Comparison of ENCODE assay signal across 10 cellular contexts in genomic region chr19:38830039-38830733, GRCh38. TPM values are rescaled to one million over a fixed set of nuclear protein-coding genes. Genes with fewer than 3 reads are reported as not detected.
DNase-seq lines count a peak whose midpoint lies in the region; TF ChIP-seq lines count a peak whose summit lies in the region.
"Had no signal": no experiment of that assay in that cellular context is flagged by ENCODE, and none has a peak within 500 bp of the region (broad histone marks: within the 10 kb centered on the region; RNA-seq: fewer than 3 reads in every experiment).

No MANE protein-coding gene starts in this region.

- peaks cover 32% of the 10 kb centered on the region for H3K4me1 Mint-ChIP-seq in activated naive CD4-positive, alpha-beta T cell treated with anti-CD3 and anti-CD28 coated beads, Interleukin-2, amount 10 ng/mL, durations not matched to agents 7 days and 5 days
- H3K4me1 Mint-ChIP-seq in activated T-helper 2 cell treated with anti-CD3 and anti-CD28 coated beads, Interferon-gamma antibody, Interleukin-2, Interleukin-4, amounts not matched to agents 10 μg/mL and 5 μg/mL and 100 μg/mL, durations not matched to agents 14 hours and 24 hours and 36 hours (ENCODE audit: low read depth), result peaks cover 21% of the 10 kb centered on the region

- H3K9me3 ChIP-seq in transverse colon, result no peaks in the 10 kb centered on the region
- H3K9me3 ChIP-seq: mucosa of descending colon had no signal

- H3K36me3 Mint-ChIP-seq in activated naive CD4-positive, alpha-beta T cell treated with anti-CD3 and anti-CD28 coated beads, Interleukin-2, amount 10 ng/mL, durations not matched to agents 7 days and 5 days, result peaks cover 32% of the 10 kb centered on the region
- peaks cover 42% of the 10 kb centered on the region for H3K36me3 Mint-ChIP-seq in activated T-helper 2 cell treated with anti-CD3 and anti-CD28 coated beads, Interferon-gamma antibody, Interleukin-2, Interleukin-4, amounts not matched to agents 10 μg/mL and 5 μg/mL and 100 μg/mL, durations not matched to agents 14 hours and 24 hours and 36 hours (ENCODE audit: low read depth)

- H3K36me3 ChIP-seq in transverse colon, result peaks cover 0 to 13% (median 3%) of the 10 kb centered on the region in 4 donors

- no peaks in the 10 kb centered on the region for H3K27me3 ChIP-seq in transverse colon

- H3K9me3 Mint-ChIP-seq in activated naive CD4-positive, alpha-beta T cell treated with anti-CD3 and anti-CD28 coated beads, Interleukin-2, amount 10 ng/mL, durations not matched to agents 7 days and 5 days, result no peaks in the 10 kb centered on the region
- H3K9me3 Mint-ChIP-seq in activated T-helper 2 cell treated with anti-CD3 and anti-CD28 coated beads, Interferon-gamma antibody, Interleukin-2, Interleukin-4, amounts not matched to agents 10 μg/mL and 5 μg/mL and 100 μg/mL, durations not matched to agents 14 hours and 24 hours and 36 hours, result no peaks in the 10 kb centered on the region

- H3K27me3 Mint-ChIP-seq in activated naive CD4-positive, alpha-beta T cell treated with anti-CD3 and anti-CD28 coated beads, Interleukin-2, amount 10 ng/mL, durations not matched to agents 7 days and 5 days, result no peaks in the 10 kb centered on the region
- no peaks in the 10 kb centered on the region for H3K27me3 Mint-ChIP-seq in activated T-helper 2 cell treated with anti-CD3 and anti-CD28 coated beads, Interferon-gamma antibody, Interleukin-2, Interleukin-4, amounts not matched to agents 10 μg/mL and 5 μg/mL and 100 μg/mL, durations not matched to agents 14 hours and 24 hours and 36 hours (ENCODE audit: low read depth)

- intact Hi-C loops in activated T-helper 2 cell treated with anti-CD3 and anti-CD28 coated beads, Interferon-gamma antibody, Interleukin-2, Interleukin-4, amounts not matched to agents 10 μg/mL and 5 μg/mL and 100 μg/mL, durations not matched to agents 14 hours and 24 hours and 36 hours (cut with micrococcal nuclease), result loop anchor here (5.0 to 10.0 kb wide), 2 partner anchors 93 to 275 kb away; no protein-coding TSS in a partner anchor
- intact Hi-C loops in transverse colon (cut with DNase I; ENCODE audit: low total_unique reads), result loop anchor here (10.0 kb wide), 1 partner anchor 175 kb away; no protein-coding TSS in a partner anchor

- H3K4me3 ChIP-seq in transverse colon, result peak overlapping the region in 2 of 4 donors; percentile 66 to 72

- peaks cover 27 to 66% (median 32%) of the 10 kb centered on the region in 4 donors for H3K4me1 ChIP-seq in transverse colon

- peak overlapping the region; percentile 95 to 99 (median 96) for H3K27ac ChIP-seq in transverse colon

- CTCF ChIA-PET in activated naive CD4-positive, alpha-beta T cell treated with anti-CD3 and anti-CD28 coated beads, Interleukin-2, amount 10 ng/mL, durations not matched to agents 7 days and 5 days (lab: Charles Lee), result no interaction called here

- no peak for TF ChIP-seq POLR2A in transverse colon (IDR thresholded peaks at IDR 0.05)

- peak overlapping the region; percentile 94 for H3K27ac Mint-ChIP-seq in activated naive CD4-positive, alpha-beta T cell treated with anti-CD3 and anti-CD28 coated beads, Interleukin-2, amount 10 ng/mL, durations not matched to agents 7 days and 5 days
- H3K27ac Mint-ChIP-seq in activated T-helper 2 cell treated with anti-CD3 and anti-CD28 coated beads, Interferon-gamma antibody, Interleukin-2, Interleukin-4, amounts not matched to agents 10 μg/mL and 5 μg/mL and 100 μg/mL, durations not matched to agents 14 hours and 24 hours and 36 hours, result no peak overlapping the region

- in situ Hi-C loops in transverse colon (cut with MboI; ENCODE audit: low pct_ligation_motif_present in 1 of 4, low pct_unique_long_range_greater_than_20kb in 1 of 4, low sequenced_read_pairs in 3 of 4), result no loop called here

- DNase-seq in activated naive CD4-positive, alpha-beta T cell treated with anti-CD3 and anti-CD28 coated beads, Interleukin-2, amount 10 ng/mL, durations not matched to agents 7 days and 5 days, result no peak
- no peak for DNase-seq in activated naive CD4-positive, alpha-beta T cell treated with anti-CD3 and anti-CD28 coated beads, Interleukin-2, amount 50 U/mL, for 16 hours
- no peak for DNase-seq in activated T-helper 2 cell treated with anti-CD3 and anti-CD28 coated beads, Interferon-gamma antibody, Interleukin-2, Interleukin-4, amounts not matched to agents 10 μg/mL and 5 μg/mL and 100 μg/mL, durations not matched to agents 14 hours and 24 hours and 36 hours (ENCODE audit: low spot score)
- DNase-seq in iris pigment epithelial cell (ENCODE audit: low read depth) (peak; percentile 67), transverse colon (no peak), D341Med (ENCODE audit: low spot score) (no peak)
- no peak for DNase-seq in central memory CD4-positive, alpha-beta T cell
- DNase-seq in activated effector memory CD4-positive, alpha-beta T cell treated with Interleukin-2 at 50 U/mL for 16 hours, result no peak

- no peak for TF ChIP-seq EP300 in transverse colon (IDR thresholded peaks at IDR 0.05; ENCODE audit: low read depth)

- TF ChIP-seq CTCF in transverse colon (IDR thresholded peaks at IDR 0.05), result no peak

- peak overlapping the region; percentile 81 for H3K4me3 Mint-ChIP-seq in activated naive CD4-positive, alpha-beta T cell treated with anti-CD3 and anti-CD28 coated beads, Interleukin-2, amount 10 ng/mL, durations not matched to agents 7 days and 5 days
- H3K4me3 Mint-ChIP-seq in activated T-helper 2 cell treated with anti-CD3 and anti-CD28 coated beads, Interferon-gamma antibody, Interleukin-2, Interleukin-4, amounts not matched to agents 10 μg/mL and 5 μg/mL and 100 μg/mL, durations not matched to agents 14 hours and 24 hours and 36 hours (ENCODE audit: low read depth), result peak overlapping the region; percentile 90

- 58 to 62% methylated on average over 2 to 4 of the region's 4 CpGs for WGBS in transverse colon (ENCODE audit: low coverage in 1 of 2), 2 donors

RNA-seq across cellular contexts. Expression of gene ECH1, which starts 1.4 kb away (rescaled TPM):
- 180 and 183 TPM in 2 replicates for total RNA-seq in activated T-helper 2 cell treated with anti-CD3 and anti-CD28 coated beads, Interferon-gamma antibody, Interleukin-2, Interleukin-4, amounts not matched to agents 10 μg/mL and 5 μg/mL and 100 μg/mL, durations not matched to agents 14 hours and 24 hours and 36 hours
- 100 to 1,000 TPM; 181 to 313 (median 228) TPM for total RNA-seq in transverse colon

RNA-seq across cellular contexts. Expression of gene LGALS4, which starts 17.4 kb away (rescaled TPM):
- total RNA-seq in activated T-helper 2 cell treated with anti-CD3 and anti-CD28 coated beads, Interferon-gamma antibody, Interleukin-2, Interleukin-4, amounts not matched to agents 10 μg/mL and 5 μg/mL and 100 μg/mL, durations not matched to agents 14 hours and 24 hours and 36 hours, result 1.6 and 2.0 TPM in 2 replicates
- 1,000 to 10,000 TPM; 1,815 to 4,845 (median 3,695) TPM for total RNA-seq in transverse colon
- total RNA-seq: dermis microvascular lymphatic vessel endothelial cell had no signal

RNA-seq across cellular contexts. Expression of gene HNRNPL, which starts 19.6 kb away (rescaled TPM):
- 700 and 708 TPM in 2 replicates for total RNA-seq in activated T-helper 2 cell treated with anti-CD3 and anti-CD28 coated beads, Interferon-gamma antibody, Interleukin-2, Interleukin-4, amounts not matched to agents 10 μg/mL and 5 μg/mL and 100 μg/mL, durations not matched to agents 14 hours and 24 hours and 36 hours
- total RNA-seq in transverse colon, result 100 to 1,000 TPM; 139 to 200 (median 174) TPM

RNA-seq across cellular contexts. Expression of gene LGALS7B, which starts 41.2 kb away (rescaled TPM):
- not detected in 2 replicates for total RNA-seq in activated T-helper 2 cell treated with anti-CD3 and anti-CD28 coated beads, Interferon-gamma antibody, Interleukin-2, Interleukin-4, amounts not matched to agents 10 μg/mL and 5 μg/mL and 100 μg/mL, durations not matched to agents 14 hours and 24 hours and 36 hours
- total RNA-seq in transverse colon, result not detected
- total RNA-seq: mucosa of descending colon had no signal

RNA-seq across cellular contexts. Expression of gene RINL, which starts 47.9 kb away (rescaled TPM):
- total RNA-seq in activated T-helper 2 cell treated with anti-CD3 and anti-CD28 coated beads, Interferon-gamma antibody, Interleukin-2, Interleukin-4, amounts not matched to agents 10 μg/mL and 5 μg/mL and 100 μg/mL, durations not matched to agents 14 hours and 24 hours and 36 hours, result 70.2 and 73.4 TPM in 2 replicates
- 1 to 10 TPM; 1.8 to 7.0 (median 3.6) TPM for total RNA-seq in transverse colon

Comparison
In these comparisons a context has a peak if more than half of its experiments do, and no peak if none do; other contexts are left out.
1. RNA of gene LGALS4, which starts 17.4 kb away (total RNA-seq): 1,815 to 4,845 TPM in transverse colon; 1.6 to 2.0 TPM in activated T-helper 2 cell treated with anti-CD3 and anti-CD28 coated beads, Interferon-gamma antibody, Interleukin-2, Interleukin-4, amounts not matched to agents 10 μg/mL and 5 μg/mL and 100 μg/mL, durations not matched to agents 14 hours and 24 hours and 36 hours; every median in the first group is over 100 times any median in the second.